Comparison of ENCODE assay signal across 18 cellular contexts in the genomic region with DNA sequence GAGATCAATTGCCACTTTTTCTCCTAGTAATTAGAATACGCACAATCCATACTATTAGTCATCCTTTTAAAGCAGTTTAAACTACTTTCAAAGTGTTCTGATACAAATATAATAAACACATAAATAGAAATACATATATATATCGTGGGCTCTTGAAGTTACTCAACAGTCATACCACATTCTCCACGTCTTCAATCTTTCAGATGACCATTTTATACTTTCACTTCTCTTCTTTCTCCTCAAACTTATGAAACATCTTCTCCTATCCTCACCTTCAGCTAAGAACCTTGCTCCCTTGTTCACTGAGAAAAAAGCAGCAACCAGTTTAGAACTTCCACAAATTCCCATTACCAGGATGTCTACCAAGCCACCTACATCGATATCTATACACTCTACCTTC.
"Had no signal": no experiment of that assay in that cellular context is flagged by ENCODE, and none has a peak within 500 bp of the region (broad histone marks: within the 10 kb centered on the region; RNA-seq: fewer than 3 reads in every experiment).

No MANE protein-coding gene starts in this region.

- DNase-seq: activated CD4-positive, alpha-beta T cell treated with anti-CD3 and anti-CD28 coated beads, Interleukin-2, amount 10 ng/mL, durations not matched to agents 7 days and 5 days; activated CD8-positive, alpha-beta memory T cell treated with anti-CD3 and anti-CD28 coated beads for 24 hours; activated effector memory CD4-positive, alpha-beta T cell treated with anti-CD3 and anti-CD28 coated beads, Interleukin-2, amount 50 U/mL, for 16 hours; activated naive CD4-positive, alpha-beta T cell treated with anti-CD3 and anti-CD28 coated beads, Interleukin-2, amount 50 U/mL, for 16 hours; activated T-cell treated with anti-CD3 and anti-CD28 coated beads, Interleukin-2, amount 50 U/mL, for 72 hours; colonic mucosa; foreskin keratinocyte; left cardiac atrium; mesendoderm; naive thymus-derived CD8-positive, alpha-beta T cell; stimulated activated CD4-positive, alpha-beta T cell treated with anti-CD3 and anti-CD28 coated beads, Interleukin-2, amount 100 ng/mL, for 24 hours had no signal

- H3K27ac ChIP-seq: ascending aorta, colonic mucosa, foreskin keratinocyte, hepatocyte, prostate gland, right atrium auricular region, tibial nerve had no signal

- H3K4me1 ChIP-seq: ascending aorta, colonic mucosa, foreskin keratinocyte, prostate gland, right atrium auricular region, tibial nerve had no signal

- H3K4me3 ChIP-seq: ascending aorta, colonic mucosa, hepatocyte, prostate gland, right atrium auricular region, tibial nerve had no signal

- ATAC-seq: activated CD4-positive, CD25-positive, alpha-beta regulatory T cell treated with anti-CD3 and anti-CD28 coated beads, Interleukin-2, amount 50 U/mL, for 24 hours; activated T-cell treated with anti-CD3 and anti-CD28 coated beads, Interleukin-2, amount 50 U/mL, for 72 hours; foreskin keratinocyte; left cardiac atrium; naive thymus-derived CD8-positive, alpha-beta T cell had no signal

- H3K9me3 ChIP-seq: ascending aorta, colonic mucosa, prostate gland, right atrium auricular region, tibial nerve had no signal

- H3K27me3 ChIP-seq: ascending aorta, colonic mucosa, foreskin keratinocyte, hepatocyte, right atrium auricular region, tibial nerve had no signal

- H3K36me3 ChIP-seq: colonic mucosa, prostate gland had no signal

- FAIRE-seq: urothelium cell line had no signal
